In the genomic region with DNA sequence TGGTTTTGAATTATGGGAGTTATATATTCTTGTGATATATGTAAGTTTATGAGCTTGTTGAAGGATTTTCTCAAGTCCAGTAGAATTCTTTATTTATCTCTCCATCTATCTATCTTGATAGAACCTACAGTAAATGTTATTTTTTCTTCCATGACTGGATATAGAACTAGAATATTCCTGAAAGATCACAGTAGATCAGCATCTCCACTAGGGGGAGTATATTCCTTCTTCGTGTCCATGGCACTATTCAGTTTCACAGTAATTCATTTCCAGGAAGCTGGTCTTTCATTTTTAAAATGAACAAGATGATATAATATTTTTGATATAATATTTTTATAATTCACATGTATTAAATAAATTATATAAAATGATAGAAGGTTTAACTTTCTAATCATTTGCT, we compare ENCODE assay signal across 9 cellular contexts. TPM values are rescaled to one million over a fixed set of nuclear protein-coding genes. Genes with fewer than 3 reads are reported as not detected.
DNase-seq lines count a peak whose midpoint lies in the region; ATAC-seq, FAIRE-seq and TF ChIP-seq lines count a peak whose summit lies in the region.
"Had no signal": no experiment of that assay in that cellular context is flagged by ENCODE, and none has a peak within 500 bp of the region (broad histone marks: within the 10 kb centered on the region; RNA-seq: fewer than 3 reads in every experiment).

No MANE protein-coding gene starts in this region.

- no peaks in the 10 kb centered on the region for H4K20me1 ChIP-seq in PC-9 (ENCODE audit: insufficient read depth)

- H3K27me3 ChIP-seq in PC-9 (ENCODE audit: insufficient read depth, low read depth), result no peaks in the 10 kb centered on the region

- BruUV-seq in PC-9 (replicated peaks; lab: Mats Ljungman, UMichigan), result no TSS peak

- no peaks in the 10 kb centered on the region for H3F3A ChIP-seq in PC-9 (ENCODE audit: insufficient read depth, low read depth)

- intact Hi-C loops in PC-9 (cut with micrococcal nuclease; ENCODE audit: unreplicated experiment), result no loop called here

- no peaks in the 10 kb centered on the region for H3K4me1 ChIP-seq in PC-9 (replicated peaks; ENCODE audit: insufficient read depth)

- peak; percentile 61 for TF ChIP-seq CTCF in PC-9 (conservative IDR thresholded peaks at IDR 0.05)

- no peak for FAIRE-seq in HTR-8/SVneo (lab: Jason Lieb, UNC)

- H2AFZ ChIP-seq in PC-9, result no peak overlapping the region

- no peaks in the 10 kb centered on the region for H3K79me2 ChIP-seq in PC-9 (ENCODE audit: low read depth)

- no peak overlapping the region for H3K4me3 ChIP-seq in PC-9

- no peaks in the 10 kb centered on the region for H3K36me3 ChIP-seq in PC-9 (ENCODE audit: low read depth)

- H3K9me3 ChIP-seq in PC-9 (ENCODE audit: insufficient read depth, low read depth), result no peaks in the 10 kb centered on the region; the same call in 1 of the 2 replicates

- H3K9me2 ChIP-seq in PC-9 (ENCODE audit: insufficient read depth), result no peaks in the 10 kb centered on the region

- DNase-seq in AG08395 (ENCODE audit: low spot score), result peak; percentile 21
- DNase-seq in HTR-8/SVneo (ENCODE audit: insufficient read length, low spot score), result peak; percentile 18
- DNase-seq in PC-9, result no peak
- DNase-seq in foreskin melanocyte, result peak; percentile 21
- no peak for DNase-seq in activated CD8-positive, alpha-beta memory T cell treated with anti-CD3 and anti-CD28 coated beads, Interleukin-2, amount 50 U/mL, for 4 hours
- DNase-seq in NCI-H2029 treated with DMSO at 0.1 percent for 48 hours (lab: John Stamatoyannopoulos, UW), result no peak
- no peak for DNase-seq in central memory CD4-positive, alpha-beta T cell
- DNase-seq: activated B cell treated with CpG ODN at 0.5 μM for 24 hours had no signal

- H3K27ac ChIP-seq in PC-9, result no peak overlapping the region

- POLR2A ChIA-PET in PC-9 (lab: Charles Lee; ENCODE audit: unreplicated experiment), result no interaction called here

- CTCF ChIA-PET in PC-9 (lab: Charles Lee), result no interaction called here

- no peak overlapping the region for H3K4me2 ChIP-seq in PC-9

- ATAC-seq in HG03097 (IDR thresholded peaks at IDR 0.05; ENCODE audit: low FRiP score, unreplicated experiment), result no peak

RNA-seq across cellular contexts. Expression of gene TMPRSS15, which starts 18.8 kb away (rescaled TPM):
- not detected in 2 replicates for total RNA-seq in PC-9 (2021)
- total RNA-seq: activated B cell treated with CpG ODN at 0.5 μM for 24 hours had no signal

Comparison
In these comparisons a context has a peak if more than half of its experiments do, and no peak if none do; other contexts are left out.
1. DNase-seq: peak in AG08395 (single experiment), HTR-8/SVneo (single experiment) and foreskin melanocyte (single experiment); none in PC-9 (0 of 2), activated CD8-positive, alpha-beta memory T cell treated with anti-CD3 and anti-CD28 coated beads, Interleukin-2, amount 50 U/mL, for 4 hours (single experiment), NCI-H2029 treated with DMSO at 0.1 percent for 48 hours (single experiment) and central memory CD4-positive, alpha-beta T cell (single experiment).